12 cellular contexts compared by ENCODE assay signal in genomic region chr6:98921038-98921437, GRCh38. TPM values are rescaled to one million over a fixed set of nuclear protein-coding genes. Genes with fewer than 3 reads are reported as not detected.
A peak's percentile ranks its signal among the peaks of the same experiment; 100 is the strongest.
DNase-seq lines count a peak whose midpoint lies in the region; ATAC-seq and TF ChIP-seq lines count a peak whose summit lies in the region.
"Had no signal": no experiment of that assay in that cellular context is flagged by ENCODE, and none has a peak within 500 bp of the region (broad histone marks: within the 10 kb centered on the region; RNA-seq: fewer than 3 reads in every experiment).

No MANE protein-coding gene starts in this region.

- in situ Hi-C loops in mammary epithelial cell (cut with MboI; ENCODE audit: low sequenced_read_pairs in 2 of 2): no loop called here

- peaks cover 12% of the 10 kb centered on the region for H3K4me1 ChIP-seq in MM.1S (ENCODE audit: low read length)
- H3K4me1 ChIP-seq in mammary epithelial cell (ENCODE audit: insufficient read depth, low read length): no peaks in the 10 kb centered on the region
- H3K4me1 ChIP-seq: neural progenitor cell had no signal

- dilution Hi-C loops in mammary epithelial cell (cut with HindIII; ENCODE audit: low sequenced_read_pairs): no loop called here

- H3K27me3 ChIP-seq in MM.1S (replicated peaks; ENCODE audit: insufficient read depth, low read length): no peaks in the 10 kb centered on the region
- H3K27me3 ChIP-seq in mammary epithelial cell (ENCODE audit: insufficient read depth, low read length): no peaks in the 10 kb centered on the region
- H3K27me3 ChIP-seq in dorsolateral prefrontal cortex: no peaks in the 10 kb centered on the region
- H3K27me3 ChIP-seq: neural progenitor cell had no signal

- no peaks in the 10 kb centered on the region; the same call in 1 of the 2 replicates for H3K36me3 ChIP-seq in MM.1S (replicated peaks; ENCODE audit: insufficient read depth, low read length)
- peaks cover 2% of the 10 kb centered on the region for H3K36me3 ChIP-seq in mammary epithelial cell (ENCODE audit: insufficient read depth, low read length)
- H3K36me3 ChIP-seq: neural progenitor cell had no signal

- no peak overlapping the region for H3K27ac Mint-ChIP-seq in activated T-cell treated with anti-CD3 and anti-CD28 coated beads, Interleukin-2, amount 50 U/mL, for 24 hours
- H3K27ac Mint-ChIP-seq: neural progenitor cell had no signal

- peaks cover 23% of the 10 kb centered on the region for H3K4me1 Mint-ChIP-seq in activated T-cell treated with anti-CD3 and anti-CD28 coated beads, Interleukin-2, amount 50 U/mL, for 24 hours (ENCODE audit: low read depth)
- H3K4me1 Mint-ChIP-seq: neural progenitor cell had no signal

- no peaks in the 10 kb centered on the region for H3K9me2 ChIP-seq in MM.1S (replicated peaks; ENCODE audit: insufficient read depth, low read length)

- CTCF ChIA-PET in mammary epithelial cell (lab: Charles Lee; ENCODE audit: low non-redundant PET): no interaction called here

- TF ChIP-seq CTCF in MM.1S (IDR thresholded peaks at IDR 0.05; ENCODE audit: low read length) (no peak), mammary epithelial cell (conservative IDR thresholded peaks at IDR 0.05 in 1 of 2, IDR thresholded peaks at IDR 0.05 in 1 of 2; ENCODE audit: extremely low read depth in 1 of 2, insufficient read depth in 1 of 2, low read depth in 1 of 2, low read length in 2 of 2) (no peak), dorsolateral prefrontal cortex (IDR thresholded peaks at IDR 0.05 in 54 of 56, conservative IDR thresholded peaks at IDR 0.05 in 2 of 56; ENCODE audit: low read depth in 1 of 56, partially characterized antibody in 56 of 56) (no peak)

- H2AFZ ChIP-seq in MM.1S (ENCODE audit: low read length): no peak overlapping the region
- no peak overlapping the region for H2AFZ ChIP-seq in mammary epithelial cell (ENCODE audit: low read depth, low read length)
- H2AFZ ChIP-seq: neural progenitor cell had no signal

- H3K9me3 Mint-ChIP-seq in activated T-cell treated with anti-CD3 and anti-CD28 coated beads, Interleukin-2, amount 50 U/mL, for 24 hours: peaks cover 5% of the 10 kb centered on the region

- intact Hi-C loops in head of caudate nucleus (cut with DNase I) (no loop called here), mammary epithelial cell (cut with micrococcal nuclease) (no loop called here), dorsolateral prefrontal cortex (cut with DNase I) (no loop called here)

- ATAC-seq in GM18499 (IDR thresholded peaks at IDR 0.05; ENCODE audit: insufficient read depth, unreplicated experiment) (peak; percentile 71), GM19467 (IDR thresholded peaks at IDR 0.05; ENCODE audit: unreplicated experiment) (peak; percentile 63), HG02973 (IDR thresholded peaks at IDR 0.05; ENCODE audit: unreplicated experiment) (peak; percentile 98)
- ATAC-seq: SK-N-SH treated with all-trans-retinoic acid at 6 μM for 48 hours had no signal

- BruUV-seq in mammary epithelial cell (replicated peaks; lab: Mats Ljungman, UMichigan): no TSS peak

- H3K4me2 ChIP-seq in MM.1S (ENCODE audit: low read depth, low read length) (0 out of 2 replicates have a peak overlapping the region, but pooled peaks have one; percentile 1), mammary epithelial cell (ENCODE audit: insufficient read depth, low read depth, low read length) (no peak overlapping the region)
- H3K4me2 ChIP-seq: neural progenitor cell had no signal

- H3K9me3 ChIP-seq in MM.1S (replicated peaks; ENCODE audit: insufficient read depth, low read length): no peaks in the 10 kb centered on the region
- no peaks in the 10 kb centered on the region for H3K9me3 ChIP-seq in mammary epithelial cell (replicated peaks; ENCODE audit: insufficient read depth, low read length)

- H3K27ac ChIP-seq in MM.1S (ENCODE audit: low read length) (no peak overlapping the region), mammary epithelial cell (ENCODE audit: insufficient read depth, low read depth, low read length) (no peak overlapping the region), dorsolateral prefrontal cortex (no peak overlapping the region)
- H3K27ac ChIP-seq: neural progenitor cell had no signal

- H3K9ac ChIP-seq in MM.1S (ENCODE audit: low read length): no peak overlapping the region
- no peak overlapping the region for H3K9ac ChIP-seq in mammary epithelial cell (ENCODE audit: insufficient read depth, low read length)
- H3K9ac ChIP-seq: neural progenitor cell had no signal

- H3K4me3 Mint-ChIP-seq in activated T-cell treated with anti-CD3 and anti-CD28 coated beads, Interleukin-2, amount 50 U/mL, for 24 hours: no peak overlapping the region
- H3K4me3 Mint-ChIP-seq: CD4-positive, CD25-positive, alpha-beta regulatory T cell; neural progenitor cell had no signal

- H3K79me2 ChIP-seq in MM.1S (ENCODE audit: low read length) (no peaks in the 10 kb centered on the region), mammary epithelial cell (ENCODE audit: insufficient read depth, low read length) (no peaks in the 10 kb centered on the region)

- no peaks in the 10 kb centered on the region for H4K20me1 ChIP-seq in MM.1S (ENCODE audit: insufficient read depth, low read length)
- no peaks in the 10 kb centered on the region for H4K20me1 ChIP-seq in mammary epithelial cell (ENCODE audit: insufficient read depth, low read length)

- H3K4me3 ChIP-seq in MM.1S (ENCODE audit: low read length) (no peak overlapping the region), mammary epithelial cell (replicated peaks in 1 of 3; ENCODE audit: insufficient read depth in 1 of 3, low read depth in 2 of 3, low read length in 3 of 3) (no peak overlapping the region), dorsolateral prefrontal cortex (no peak overlapping the region)
- H3K4me3 ChIP-seq: neural progenitor cell had no signal

- DNase-seq in MM.1S (peak; percentile 19), head of caudate nucleus (no peak), mammary epithelial cell (no peak), dorsolateral prefrontal cortex (no peak)
- DNase-seq in activated T-cell treated with anti-CD3 and anti-CD28 coated beads, Interleukin-2, amount 50 U/mL, for 24 hours: no peak
- DNase-seq: CD4-positive, CD25-positive, alpha-beta regulatory T cell; islet precursor cell had no signal

- peaks cover 71% of the 10 kb centered on the region for H3K36me3 Mint-ChIP-seq in activated T-cell treated with anti-CD3 and anti-CD28 coated beads, Interleukin-2, amount 50 U/mL, for 24 hours (ENCODE audit: low read depth)

- H3K27me3 Mint-ChIP-seq in activated T-cell treated with anti-CD3 and anti-CD28 coated beads, Interleukin-2, amount 50 U/mL, for 24 hours: no peaks in the 10 kb centered on the region
- H3K27me3 Mint-ChIP-seq: CD4-positive, CD25-positive, alpha-beta regulatory T cell had no signal

- no peaks in the 10 kb centered on the region for H3F3A ChIP-seq in MM.1S (ENCODE audit: insufficient read depth, low read length)

RNA-seq across cellular contexts. Expression of gene FBXL4, which starts 26.7 kb away (rescaled TPM):
- 10 to 100 TPM; 15.7 to 15.8 TPM for total RNA-seq in mammary epithelial cell
- polyA plus RNA-seq in mammary epithelial cell: 11.3 TPM
- polyA minus RNA-seq in mammary epithelial cell: 12.7 TPM
- total RNA-seq in dorsolateral prefrontal cortex: 10 to 100 TPM; 18.5 to 32.9 (median 24.0) TPM
